ENCODE assay signal across 8 cellular contexts in genomic region chr7:36129048-36129534, GRCh38. TPM values are rescaled to one million over a fixed set of nuclear protein-coding genes. Genes with fewer than 3 reads are reported as not detected.
DNase-seq lines count a peak whose midpoint lies in the region; ATAC-seq and TF ChIP-seq lines count a peak whose summit lies in the region.

No MANE protein-coding gene starts in this region.

- H2BK120ac ChIP-seq in mesendoderm (ENCODE audit: low read depth, low read length): no peak overlapping the region

- no peak for TF ChIP-seq POLR2A in Peyer's patch (IDR thresholded peaks at IDR 0.05)

- no CpG with 5 or more reads among the region's 9 CpGs for WGBS in mesendoderm (ENCODE audit: extremely low coverage, insufficient coverage, low lambda C conversion rate)

- no peaks in the 10 kb centered on the region for H3K36me3 ChIP-seq in Peyer's patch
- H3K36me3 ChIP-seq in mesendoderm (ENCODE audit: control insufficient read depth, insufficient read depth, low read length): no peaks in the 10 kb centered on the region

- H3K79me1 ChIP-seq in mesendoderm (ENCODE audit: low read length): no peaks in the 10 kb centered on the region

- peak overlapping the region in 1 of 4 donors; percentile 37 for H3K4me3 ChIP-seq in Peyer's patch
- no peak overlapping the region for H3K4me3 ChIP-seq in fibroblast of villous mesenchyme (ENCODE audit: low read depth, low read length)
- no peak overlapping the region for H3K4me3 ChIP-seq in mesendoderm (ENCODE audit: low read length)

- TF ChIP-seq CTCF in Peyer's patch (IDR thresholded peaks at IDR 0.05): no peak
- TF ChIP-seq CTCF in fibroblast of villous mesenchyme (IDR thresholded peaks at IDR 0.05; ENCODE audit: insufficient read depth, low read depth, low read length): no peak

- no peak overlapping the region for H3K23ac ChIP-seq in mesendoderm (ENCODE audit: low read length)

- no peak overlapping the region for H2BK5ac ChIP-seq in mesendoderm (ENCODE audit: low read length)

- no peak overlapping the region for H2AK5ac ChIP-seq in mesendoderm (ENCODE audit: low read length)

- H3K56ac ChIP-seq in mesendoderm (ENCODE audit: low read length): no peak overlapping the region

- H3K4ac ChIP-seq in mesendoderm (ENCODE audit: low read depth, low read length): no peak overlapping the region

- no peak overlapping the region for H4K5ac ChIP-seq in mesendoderm (ENCODE audit: low read length)

- no peak overlapping the region for H2BK15ac ChIP-seq in mesendoderm (replicated peaks; ENCODE audit: low read depth)

- no peaks in the 10 kb centered on the region for H3K27me3 ChIP-seq in Peyer's patch
- H3K27me3 ChIP-seq in mesendoderm (ENCODE audit: insufficient read depth, low read length, poor library complexity): no peaks in the 10 kb centered on the region

- DNase-seq in ELR (ENCODE audit: low read depth): peak; percentile 73
- DNase-seq in Peyer's patch: peak in 2 of 3 donors; percentile 63 to 75
- DNase-seq in fibroblast of villous mesenchyme (ENCODE audit: low read depth): peak; percentile 80
- peak; percentile 74 for DNase-seq in renal cortical epithelial cell (ENCODE audit: low read depth)
- no peak for DNase-seq in mesendoderm
- DNase-seq in activated CD4-positive, alpha-beta T cell treated with anti-CD3 and anti-CD28 coated beads, Interleukin-2, amount 50 U/mL, for 48 hours: no peak

- H3K27ac ChIP-seq in Peyer's patch (peak overlapping the region in 3 of 4 donors; percentile 13 to 88 (median 78)), mesendoderm (ENCODE audit: low read depth, low read length) (no peak overlapping the region)

- no peak overlapping the region for H4K8ac ChIP-seq in mesendoderm (ENCODE audit: low read depth, low read length)

- H3K79me2 ChIP-seq in mesendoderm (ENCODE audit: control insufficient read depth, insufficient read depth, low read length): no peaks in the 10 kb centered on the region

- H3K4me1 ChIP-seq in Peyer's patch (peaks cover 0 to 13% (median 0%) of the 10 kb centered on the region in 4 donors), mesendoderm (ENCODE audit: control insufficient read depth, low read depth, low read length) (no peaks in the 10 kb centered on the region)

- H3K18ac ChIP-seq in mesendoderm (ENCODE audit: low read length): no peak overlapping the region

- H3K4me2 ChIP-seq in mesendoderm (ENCODE audit: low read length): no peak overlapping the region

- no peak overlapping the region for H3K9ac ChIP-seq in mesendoderm (ENCODE audit: low read length)

- H3K9me3 ChIP-seq in Peyer's patch: no peaks in the 10 kb centered on the region

- ATAC-seq in HG02981 (IDR thresholded peaks at IDR 0.05; ENCODE audit: unreplicated experiment): no peak
- ATAC-seq in GM19351 (IDR thresholded peaks at IDR 0.05; ENCODE audit: unreplicated experiment): no peak

RNA-seq across cellular contexts. Expression of gene EEPD1, which starts 24.0 kb away (rescaled TPM):
- total RNA-seq in Peyer's patch: 10 to 100 TPM; 19.8 to 46.3 (median 29.3) TPM
- total RNA-seq in fibroblast of villous mesenchyme: 5.2 and 9.3 TPM in 2 replicates
- 3.6 and 3.7 TPM in 2 replicates for total RNA-seq in renal cortical epithelial cell
- polyA plus RNA-seq in mesendoderm (2013, experiment 1 of 2): 3.6 TPM
- polyA plus RNA-seq in mesendoderm (2013, experiment 2 of 2): 4.5 TPM

Comparison
In these comparisons a context has a peak if more than half of its experiments do, and no peak if none do; other contexts are left out.
1. DNase-seq: peak in ELR (single experiment), Peyer's patch (2 of 3), fibroblast of villous mesenchyme (single experiment) and renal cortical epithelial cell (single experiment); none in mesendoderm (single experiment) and activated CD4-positive, alpha-beta T cell treated with anti-CD3 and anti-CD28 coated beads, Interleukin-2, amount 50 U/mL, for 48 hours (0 of 2).